31 cellular contexts compared by ENCODE assay signal in the genomic region with DNA sequence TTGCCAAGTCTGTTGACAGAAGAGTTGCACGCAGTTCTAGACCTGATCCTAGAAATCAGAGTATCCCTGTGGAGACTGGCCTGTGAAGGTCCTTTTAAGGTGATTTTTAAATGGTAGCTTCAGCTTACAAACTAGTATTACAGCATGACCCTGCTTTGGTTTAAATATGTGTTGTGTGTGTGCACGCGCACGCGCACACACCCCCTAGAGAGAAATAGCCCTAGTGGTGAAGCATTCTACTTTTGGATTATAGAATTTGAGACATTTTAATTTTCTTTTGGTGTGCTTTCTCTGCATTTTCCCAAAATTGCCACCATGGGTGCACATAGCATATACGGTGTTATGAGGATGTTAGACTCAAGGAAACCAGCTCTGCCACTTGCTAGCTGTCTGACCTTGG. TPM values are rescaled to one million over a fixed set of nuclear protein-coding genes. Genes with fewer than 3 reads are reported as not detected.
"Had no signal": no experiment of that assay in that cellular context is flagged by ENCODE, and none has a peak within 500 bp of the region (broad histone marks: within the 10 kb centered on the region; RNA-seq: fewer than 3 reads in every experiment).

No MANE protein-coding gene starts in this region.

- H3K9me2 ChIP-seq: SK-N-SH had no signal

- H3K27ac ChIP-seq: SJSA1 had no signal

- H3K9me3 ChIP-seq: SJSA1, SK-N-SH had no signal

- H3K4me1 Mint-ChIP-seq: activated CD4-positive, alpha-beta T cell treated with anti-CD3 and anti-CD28 coated beads for 36 hours; activated CD4-positive, alpha-beta T cell treated with anti-CD3 and anti-CD28 coated beads, Interleukin-2, amount 10 ng/mL, durations not matched to agents 7 days and 5 days; activated naive CD4-positive, alpha-beta T cell treated with anti-CD3 and anti-CD28 coated beads, Interleukin-2, amount 10 ng/mL, durations not matched to agents 7 days and 5 days; activated naive CD8-positive, alpha-beta T cell treated with anti-CD3 and anti-CD28 coated beads, Interleukin-2, amount 50 U/mL, for 24 hours had no signal

- H3K4me3 ChIP-seq: SJSA1 had no signal

- H3K9me3 Mint-ChIP-seq: activated CD4-positive, alpha-beta T cell treated with anti-CD3 and anti-CD28 coated beads, Interleukin-2, amount 10 ng/mL, durations not matched to agents 7 days and 5 days; activated naive CD4-positive, alpha-beta T cell treated with anti-CD3 and anti-CD28 coated beads, Interleukin-2, amount 10 ng/mL, durations not matched to agents 7 days and 5 days; activated naive CD8-positive, alpha-beta T cell treated with anti-CD3 and anti-CD28 coated beads, Interleukin-2, amount 50 U/mL, for 24 hours; activated T-cell treated with anti-CD3 and anti-CD28 coated beads, Interleukin-2, amount 50 U/mL, for 24 hours; activated T-helper 1 cell treated with anti-CD3 and anti-CD28 coated beads, Interleukin-12 subunit alpha, Interleukin-12 subunit beta, Interleukin-2, Interleukin-4 antibody, amounts not matched to agents 30 ng/mL and 10 ng/mL and 1 ng/mL, durations not matched to agents 14 hours and 24 hours and 36 hours; T-helper 1 cell treated with Interleukin-12 subunit alpha and Interleukin-12 subunit beta and Interleukin-4 antibody, amounts not matched to agents 30 μg/mL and 1 μg/mL, for 36 hours; T-helper 2 cell treated with Interferon-gamma antibody and Interleukin-4, amounts not matched to agents 5 μg/mL and 100 μg/mL, for 36 hours; WTC11 had no signal

- ATAC-seq: activated CD4-positive, alpha-beta T cell treated with anti-CD3 and anti-CD28 coated beads for 36 hours; activated CD4-positive, CD25-positive, alpha-beta regulatory T cell treated with anti-CD3 and anti-CD28 coated beads, Interleukin-2, amount 50 U/mL, for 24 hours; activated CD8-positive, alpha-beta T cell treated with anti-CD3 and anti-CD28 coated beads, Interleukin-2, amount 10 ng/mL, durations not matched to agents 7 days and 5 days; activated naive CD8-positive, alpha-beta T cell treated with anti-CD3 and anti-CD28 coated beads, Interleukin-2, amount 50 U/mL, for 24 hours; Panc1; WTC11 had no signal

- H3K36me3 Mint-ChIP-seq: activated naive CD4-positive, alpha-beta T cell treated with anti-CD3 and anti-CD28 coated beads, Interleukin-2, amount 10 ng/mL, durations not matched to agents 7 days and 5 days; activated naive CD8-positive, alpha-beta T cell; WTC11 had no signal

- H3K9ac ChIP-seq: SK-N-SH had no signal

- H3K36me3 ChIP-seq: SJSA1 had no signal

- H3K4me2 ChIP-seq: SK-N-SH had no signal

- H3K4me3 Mint-ChIP-seq: activated CD4-positive, alpha-beta T cell treated with anti-CD3 and anti-CD28 coated beads for 36 hours; activated CD4-positive, alpha-beta T cell treated with anti-CD3 and anti-CD28 coated beads, Interleukin-2, amount 10 ng/mL, durations not matched to agents 7 days and 5 days; activated CD8-positive, alpha-beta T cell treated with anti-CD3 and anti-CD28 coated beads, Interleukin-2, amount 10 ng/mL, durations not matched to agents 7 days and 5 days; activated naive CD4-positive, alpha-beta T cell treated with anti-CD3 and anti-CD28 coated beads, Interleukin-2, amount 10 ng/mL, durations not matched to agents 7 days and 5 days; activated naive CD8-positive, alpha-beta T cell; activated naive CD8-positive, alpha-beta T cell treated with anti-CD3 and anti-CD28 coated beads, Interleukin-2, amount 50 U/mL, for 24 hours; activated T-cell treated with anti-CD3 and anti-CD28 coated beads, Interleukin-2, amount 50 U/mL, for 24 hours; activated T-helper 1 cell treated with anti-CD3 and anti-CD28 coated beads, Interleukin-12 subunit alpha, Interleukin-12 subunit beta, Interleukin-2, Interleukin-4 antibody, amounts not matched to agents 30 ng/mL and 10 ng/mL and 1 ng/mL, durations not matched to agents 14 hours and 24 hours and 36 hours; T-helper 1 cell treated with Interleukin-12 subunit alpha and Interleukin-12 subunit beta and Interleukin-4 antibody, amounts not matched to agents 30 μg/mL and 1 μg/mL, for 36 hours; T-helper 2 cell treated with Interferon-gamma antibody and Interleukin-4, amounts not matched to agents 5 μg/mL and 100 μg/mL, for 36 hours; WTC11 had no signal

- H3K4me1 ChIP-seq: SJSA1 had no signal

- DNase-seq: activated CD4-positive, alpha-beta T cell treated with anti-CD3 and anti-CD28 coated beads for 36 hours; activated CD4-positive, alpha-beta T cell treated with anti-CD3 and anti-CD28 coated beads, Interleukin-2, amount 10 ng/mL, durations not matched to agents 7 days and 5 days; activated CD4-positive, alpha-beta T cell treated with anti-CD3 and anti-CD28 coated beads, Interleukin-2, amount 50 U/mL, for 48 hours; activated CD8-positive, alpha-beta T cell treated with anti-CD3 and anti-CD28 coated beads, Interleukin-2, amount 10 ng/mL, durations not matched to agents 7 days and 5 days; activated effector memory CD4-positive, alpha-beta T cell treated with Interleukin-2 at 50 U/mL for 16 hours; activated naive CD4-positive, alpha-beta T cell treated with anti-CD3 and anti-CD28 coated beads, Interleukin-2, amount 10 ng/mL, durations not matched to agents 7 days and 5 days; activated naive CD8-positive, alpha-beta T cell treated with anti-CD3 and anti-CD28 coated beads, Interleukin-2, amount 50 U/mL, for 24 hours; activated T-cell treated with anti-CD3 and anti-CD28 coated beads, Interleukin-2, amount 50 U/mL, for 24 hours; amniotic stem cell; aorta; Karpas-422; KBM-7; NCI-H1105; NCI-H1417 treated with DMSO at 0.1 percent for 48 hours; NCI-H187 treated with DMSO at 0.1 percent for 48 hours; NCI-H2081; NCI-H2171 treated with DMSO at 0.1 percent for 48 hours; NCI-H345; NCI-H524 treated with DMSO at 0.1 percent for 48 hours; SHP77 treated with DMSO at 0.1 percent for 48 hours; SK-N-SH had no signal

- H3K27ac Mint-ChIP-seq: activated CD4-positive, alpha-beta T cell treated with anti-CD3 and anti-CD28 coated beads for 36 hours; activated CD4-positive, alpha-beta T cell treated with anti-CD3 and anti-CD28 coated beads, Interleukin-2, amount 10 ng/mL, durations not matched to agents 7 days and 5 days; activated CD8-positive, alpha-beta T cell treated with anti-CD3 and anti-CD28 coated beads, Interleukin-2, amount 10 ng/mL, durations not matched to agents 7 days and 5 days; activated naive CD4-positive, alpha-beta T cell treated with anti-CD3 and anti-CD28 coated beads, Interleukin-2, amount 10 ng/mL, durations not matched to agents 7 days and 5 days; activated naive CD8-positive, alpha-beta T cell; activated naive CD8-positive, alpha-beta T cell treated with anti-CD3 and anti-CD28 coated beads, Interleukin-2, amount 50 U/mL, for 24 hours; activated T-cell treated with anti-CD3 and anti-CD28 coated beads, Interleukin-2, amount 50 U/mL, for 24 hours; activated T-helper 1 cell treated with anti-CD3 and anti-CD28 coated beads, Interleukin-12 subunit alpha, Interleukin-12 subunit beta, Interleukin-2, Interleukin-4 antibody, amounts not matched to agents 30 ng/mL and 10 ng/mL and 1 ng/mL, durations not matched to agents 14 hours and 24 hours and 36 hours; T-helper 1 cell treated with Interleukin-12 subunit alpha and Interleukin-12 subunit beta and Interleukin-4 antibody, amounts not matched to agents 30 μg/mL and 1 μg/mL, for 36 hours; T-helper 2 cell treated with Interferon-gamma antibody and Interleukin-4, amounts not matched to agents 5 μg/mL and 100 μg/mL, for 36 hours had no signal

RNA-seq across cellular contexts. Expression of a gene that starts 19.4 kb away (rescaled TPM):
- total RNA-seq: activated CD4-positive, alpha-beta T cell treated with anti-CD3 and anti-CD28 coated beads for 36 hours; activated CD4-positive, alpha-beta T cell treated with anti-CD3 and anti-CD28 coated beads, Interleukin-2, amount 10 ng/mL, durations not matched to agents 7 days and 5 days; activated CD8-positive, alpha-beta T cell treated with anti-CD3 and anti-CD28 coated beads, Interleukin-2, amount 10 ng/mL, durations not matched to agents 7 days and 5 days; activated T-helper 1 cell treated with anti-CD3 and anti-CD28 coated beads, Interleukin-12 subunit alpha, Interleukin-12 subunit beta, Interleukin-2, Interleukin-4 antibody, amounts not matched to agents 30 ng/mL and 10 ng/mL and 1 ng/mL, durations not matched to agents 14 hours and 24 hours and 36 hours; MCF 10A; RPMI7951; SJSA1 had no signal

RNA-seq across cellular contexts. Expression of a gene that starts 45.3 kb away (rescaled TPM):
- total RNA-seq: activated CD4-positive, alpha-beta T cell treated with anti-CD3 and anti-CD28 coated beads, Interleukin-2, amount 10 ng/mL, durations not matched to agents 7 days and 5 days; activated CD8-positive, alpha-beta T cell treated with anti-CD3 and anti-CD28 coated beads, Interleukin-2, amount 10 ng/mL, durations not matched to agents 7 days and 5 days; RPMI7951; SJSA1 had no signal
